ENCODE assay signal across 8 cellular contexts in the genomic region with DNA sequence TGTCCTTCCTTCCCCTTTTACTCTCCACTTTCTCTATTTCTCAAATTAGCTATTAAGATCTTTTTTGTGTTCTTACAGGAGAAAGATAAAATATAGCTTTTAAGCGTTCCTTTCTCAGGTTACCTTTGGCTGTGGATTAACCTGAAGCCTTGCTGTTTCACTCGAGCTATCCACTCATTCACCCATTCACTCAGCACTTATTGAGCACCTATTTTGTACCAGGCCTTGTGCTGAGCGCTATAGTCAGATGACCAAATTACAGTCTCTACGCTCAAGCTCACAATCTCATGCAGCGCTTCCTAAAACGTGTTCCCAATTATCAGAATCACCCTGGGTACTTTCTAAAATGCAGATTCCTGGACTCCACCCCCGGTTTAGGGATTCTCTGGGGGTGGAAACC. TPM values are rescaled to one million over a fixed set of nuclear protein-coding genes. Genes with fewer than 3 reads are reported as not detected.
DNase-seq lines count a peak whose midpoint lies in the region; ATAC-seq and TF ChIP-seq lines count a peak whose summit lies in the region.

No MANE protein-coding gene starts in this region.

- H3K4me2 ChIP-seq in H9 (ENCODE audit: insufficient read depth, insufficient read length, low read length): peak overlapping the region; percentile 3

- H3K9ac ChIP-seq in H9 (ENCODE audit: extremely low read depth, insufficient read length, low read length): peak overlapping the region; percentile 15

- no CpG with 5 or more reads among the region's 7 CpGs for WGBS in H9 (ENCODE audit: extremely low coverage, insufficient read length, low lambda C conversion rate)

- no peak overlapping the region for H2BK5ac ChIP-seq in H9 (ENCODE audit: insufficient read length, low read length)

- no peak overlapping the region for H2BK120ac ChIP-seq in H9 (ENCODE audit: low read depth, low read length, poor library complexity, severe bottlenecking)

- no peak overlapping the region for H3T11ph ChIP-seq in H9 (ENCODE audit: low read length)

- H4K20me1 ChIP-seq in H9 (ENCODE audit: control insufficient read depth, insufficient read depth, insufficient read length): no peaks in the 10 kb centered on the region

- no peak overlapping the region for H4K5ac ChIP-seq in H9 (ENCODE audit: insufficient read length, low read depth, low read length)

- no peak overlapping the region for H2AFZ ChIP-seq in H9 (ENCODE audit: low read length)

- H3K27ac Mint-ChIP-seq in H9: peak overlapping the region in 2 of 3 experiments; percentile 42 to 100; a peak in 3 of 7 replicates
- H3K27ac Mint-ChIP-seq in activated CD8-positive, alpha-beta T cell treated with anti-CD3 and anti-CD28 coated beads, Interleukin-2, amount 10 ng/mL, durations not matched to agents 7 days and 5 days: no peak overlapping the region

- no peak overlapping the region for H3K18ac ChIP-seq in H9 (ENCODE audit: insufficient read length, low read depth, low read length)

- no peak overlapping the region for H2BK12ac ChIP-seq in H9 (ENCODE audit: insufficient read length, low read depth, low read length)

- ATAC-seq in activated CD8-positive, alpha-beta T cell treated with anti-CD3 and anti-CD28 coated beads, Interleukin-2, amount 10 ng/mL, durations not matched to agents 7 days and 5 days: no peak
- no peak for ATAC-seq in GM21423 (IDR thresholded peaks at IDR 0.05; ENCODE audit: unreplicated experiment)

- H3K79me1 ChIP-seq in H9 (ENCODE audit: insufficient read depth, low read depth, low read length, poor library complexity, severe bottlenecking): no peaks in the 10 kb centered on the region

- H2BK15ac ChIP-seq in H9 (ENCODE audit: low read depth, low read length): no peak overlapping the region

- POLR2A ChIA-PET in activated CD8-positive, alpha-beta T cell treated with anti-CD3 and anti-CD28 coated beads, Interleukin-2, amount 10 ng/mL, durations not matched to agents 7 days and 5 days (lab: Charles Lee): interaction anchor here (0.6 to 4.2 kb wide), 7 partner anchors 9 to 1722 kb away, joined by 3 to 40 read pairs (median 5); partner anchors contain the start of genes NFS1, RBM39, ROMO1 and SCAND1

- H3K4me1 Mint-ChIP-seq in H9: peaks cover 28 to 32% of the 10 kb centered on the region in 2 experiments
- H3K4me1 Mint-ChIP-seq in activated CD8-positive, alpha-beta T cell treated with anti-CD3 and anti-CD28 coated beads, Interleukin-2, amount 10 ng/mL, durations not matched to agents 7 days and 5 days (ENCODE audit: low read depth): peaks cover 33% of the 10 kb centered on the region

- peaks cover 0 to 14% (median 0%) of the 10 kb centered on the region in 3 experiments; a peak in 2 of 7 replicates for H3K36me3 Mint-ChIP-seq in H9 (ENCODE audit: insufficient read depth in 1 of 3, low read depth in 3 of 3)
- H3K36me3 Mint-ChIP-seq in activated CD8-positive, alpha-beta T cell treated with anti-CD3 and anti-CD28 coated beads, Interleukin-2, amount 10 ng/mL, durations not matched to agents 7 days and 5 days (ENCODE audit: low read depth): peaks cover 3% of the 10 kb centered on the region

- DNase-seq in H9 (no peak), kidney epithelial cell (ENCODE audit: low read depth) (no peak), DMS 273 treated with DMSO at 0.1 percent for 48 hours (lab: John Stamatoyannopoulos, UW) (no peak), middle frontal gyrus (ENCODE audit: extremely low spot score, low spot score) (no peak)
- DNase-seq in activated CD8-positive, alpha-beta T cell treated with anti-CD3 and anti-CD28 coated beads, Interleukin-2, amount 10 ng/mL, durations not matched to agents 7 days and 5 days: no peak
- DNase-seq in stimulated activated CD4-positive, alpha-beta T cell treated with anti-CD3 and anti-CD28 coated beads, Interleukin-4, amount 100 ng/mL, for 24 hours: no peak

- H4K91ac ChIP-seq in H9 (ENCODE audit: insufficient read length, low read depth, low read length): no peak overlapping the region

- H3K23me2 ChIP-seq in H9 (ENCODE audit: insufficient read length, low read depth, low read length, poor library complexity, severe bottlenecking): peaks cover 6% of the 10 kb centered on the region

- no peak overlapping the region for H4K8ac ChIP-seq in H9 (replicated peaks; ENCODE audit: insufficient read length, low read depth, low read length)

- H3K56ac ChIP-seq in H9 (ENCODE audit: insufficient read length, low read depth, low read length): no peak overlapping the region

- no peak overlapping the region for H3K23ac ChIP-seq in H9 (ENCODE audit: insufficient read length, low read depth, low read length)

- peak overlapping the region; percentile 89 to 93 for H3K4me3 Mint-ChIP-seq in H9
- H3K4me3 Mint-ChIP-seq in activated CD8-positive, alpha-beta T cell treated with anti-CD3 and anti-CD28 coated beads, Interleukin-2, amount 10 ng/mL, durations not matched to agents 7 days and 5 days: peak overlapping the region; percentile 89

- H3K9me3 ChIP-seq in H9 (ENCODE audit: control insufficient read depth, low read depth, low read length): no peaks in the 10 kb centered on the region

- H3K79me2 ChIP-seq in H9 (ENCODE audit: insufficient read depth, low read length): no peaks in the 10 kb centered on the region

- H3K36me3 ChIP-seq in kidney epithelial cell (ENCODE audit: control insufficient read depth, insufficient read depth, low read length): no peaks in the 10 kb centered on the region

- no peak overlapping the region for H3K4ac ChIP-seq in H9 (ENCODE audit: low read depth, low read length)

- TF ChIP-seq CTCF in 22Rv1 (IDR thresholded peaks at IDR 0.05): no peak
- no peak for TF ChIP-seq CTCF in H9 (conservative IDR thresholded peaks at IDR 0.05)
- no peak for TF ChIP-seq CTCF in kidney epithelial cell (IDR thresholded peaks at IDR 0.05; ENCODE audit: insufficient read depth, low read length, poor library complexity, severe bottlenecking)

- no peaks in the 10 kb centered on the region for H3K27me3 Mint-ChIP-seq in H9 (ENCODE audit: low read depth)
- H3K27me3 Mint-ChIP-seq in activated CD8-positive, alpha-beta T cell treated with anti-CD3 and anti-CD28 coated beads, Interleukin-2, amount 10 ng/mL, durations not matched to agents 7 days and 5 days (ENCODE audit: low read depth): no peaks in the 10 kb centered on the region

- CTCF ChIA-PET in activated CD8-positive, alpha-beta T cell treated with anti-CD3 and anti-CD28 coated beads, Interleukin-2, amount 10 ng/mL, durations not matched to agents 7 days and 5 days (lab: Charles Lee): interaction anchor here (0.9 to 5.5 kb wide), 9 partner anchors 9 to 166 kb away, joined by 3 to 49 read pairs (median 5); no protein-coding TSS in a partner anchor

- no peak overlapping the region for H3K14ac ChIP-seq in H9 (ENCODE audit: insufficient read depth, low read length)

- H2BK20ac ChIP-seq in H9 (ENCODE audit: low read depth, low read length, poor library complexity, severe bottlenecking): no peak overlapping the region

- H3K4me3 ChIP-seq in kidney epithelial cell (ENCODE audit: low read depth, low read length): peak overlapping the region; percentile 54

- no peak overlapping the region for H2AK5ac ChIP-seq in H9 (ENCODE audit: insufficient read length, low read length)

- peaks cover 0 to 4% of the 10 kb centered on the region in 2 experiments; a peak in 1 of 5 replicates for H3K9me3 Mint-ChIP-seq in H9
- no peaks in the 10 kb centered on the region for H3K9me3 Mint-ChIP-seq in activated CD8-positive, alpha-beta T cell treated with anti-CD3 and anti-CD28 coated beads, Interleukin-2, amount 10 ng/mL, durations not matched to agents 7 days and 5 days (ENCODE audit: insufficient read depth)

- no peaks in the 10 kb centered on the region for H3K27me3 ChIP-seq in H9 (ENCODE audit: insufficient read depth, low read length)
- no peaks in the 10 kb centered on the region for H3K27me3 ChIP-seq in kidney epithelial cell (ENCODE audit: control insufficient read depth, insufficient read depth, low read length)

- H3K4me1 ChIP-seq in H9 (ENCODE audit: insufficient read depth, low read length): no peaks in the 10 kb centered on the region

- H3K27ac ChIP-seq in 22Rv1 (peak overlapping the region; percentile 93), H9 (ENCODE audit: insufficient read length, low read depth, low read length) (no peak overlapping the region)

RNA-seq across cellular contexts. Expression of gene CEP250, which starts 1.8 kb away (rescaled TPM):
- total RNA-seq in H9 (2021): 29.8 and 33.9 TPM in 2 replicates
- total RNA-seq in activated CD8-positive, alpha-beta T cell treated with anti-CD3 and anti-CD28 coated beads, Interleukin-2, amount 10 ng/mL, durations not matched to agents 7 days and 5 days: 10 to 100 TPM; 72.1 to 74.5 TPM
- 43.7 and 65.3 TPM in 2 replicates for total RNA-seq in kidney epithelial cell

RNA-seq across cellular contexts. Expression of gene GDF5, which starts 15.6 kb away (rescaled TPM):
- total RNA-seq in H9 (2021): not detected in 2 replicates
- not detected for total RNA-seq in activated CD8-positive, alpha-beta T cell treated with anti-CD3 and anti-CD28 coated beads, Interleukin-2, amount 10 ng/mL, durations not matched to agents 7 days and 5 days
- 1.9 and 2.9 TPM in 2 replicates for total RNA-seq in kidney epithelial cell

RNA-seq across cellular contexts. Expression of gene UQCC1, which starts 41.9 kb away (rescaled TPM):
- total RNA-seq in H9 (2021): 43.4 and 56.5 TPM in 2 replicates
- total RNA-seq in activated CD8-positive, alpha-beta T cell treated with anti-CD3 and anti-CD28 coated beads, Interleukin-2, amount 10 ng/mL, durations not matched to agents 7 days and 5 days: 10 to 100 TPM; 57.7 to 60.5 TPM
- 25.2 and 33.9 TPM in 2 replicates for total RNA-seq in kidney epithelial cell
